21 cellular contexts compared by ENCODE assay signal in the genomic region with DNA sequence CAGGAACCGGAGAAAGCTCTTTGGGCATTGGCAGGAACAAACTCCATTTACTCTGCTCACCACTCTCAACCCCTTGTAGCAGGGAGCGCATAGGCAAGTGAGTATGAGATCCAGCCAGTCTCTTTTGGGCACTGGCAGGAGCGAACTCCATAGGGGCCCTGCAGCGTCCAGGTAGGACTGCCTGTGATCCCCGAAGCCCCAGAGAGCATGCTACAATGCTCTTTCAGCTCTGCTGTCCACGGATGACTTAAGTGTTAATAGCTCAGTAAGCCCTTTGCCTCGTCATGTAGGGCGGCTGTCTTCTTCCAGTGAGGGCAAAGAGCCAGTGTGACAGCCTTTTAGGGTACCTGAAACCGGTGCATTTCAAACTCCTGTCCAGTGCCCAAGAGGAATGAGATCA.
"Had no signal": no experiment of that assay in that cellular context is flagged by ENCODE, and none has a peak within 500 bp of the region (broad histone marks: within the 10 kb centered on the region; RNA-seq: fewer than 3 reads in every experiment).

No MANE protein-coding gene starts in this region.

- DNase-seq: cortex of kidney; effector memory CD8-positive, alpha-beta T cell; head of caudate nucleus; left ventricle myocardium superior; lower lobe of right lung; mucosa of descending colon; naive B cell; nucleus accumbens; posterior cingulate gyrus; psoas muscle; right cardiac atrium; sigmoid colon; stimulated activated CD4-positive, alpha-beta T cell treated with anti-CD3 and anti-CD28 coated beads, Interleukin-2, amount 100 ng/mL, for 24 hours; stimulated activated CD4-positive, alpha-beta T cell treated with anti-CD3 and anti-CD28 coated beads, Interleukin-4, amount 100 ng/mL, for 24 hours; stimulated activated naive CD4-positive, alpha-beta T cell treated with Interleukin-2 at 50 U/mL for 16 hours; stomach; thyroid gland; trophoblast cell had no signal

- H3K27me3 ChIP-seq: sigmoid colon, stomach, thyroid gland, vagina had no signal

- H3K27ac ChIP-seq: lower lobe of right lung, psoas muscle, sigmoid colon, stomach, thyroid gland, vagina had no signal

- H3K4me1 ChIP-seq: lower lobe of right lung, psoas muscle, sigmoid colon, stomach, thyroid gland, vagina had no signal

- H3K4me3 ChIP-seq: lower lobe of right lung, mucosa of descending colon, psoas muscle, sigmoid colon, stomach, thyroid gland, vagina had no signal

- H3K36me3 ChIP-seq: lower lobe of right lung, sigmoid colon, stomach, thyroid gland, vagina had no signal

- ATAC-seq: effector memory CD8-positive, alpha-beta T cell; left ventricle myocardium superior; lower lobe of right lung; mucosa of descending colon; natural killer cell treated with Interleukin-12 subunit alpha and Interleukin-12 subunit beta and Interleukin-15 and Interleukin-18, amount 100 ng/mL, for 72 hours; psoas muscle; right cardiac atrium; stimulated activated effector memory CD8-positive, alpha-beta T cell treated with anti-CD3 and anti-CD28 coated beads, Interleukin-12 subunit alpha, Interleukin-12 subunit beta, amount 100 ng/mL, for 72 hours had no signal

- H3K9me3 ChIP-seq: lower lobe of right lung, mucosa of descending colon, psoas muscle, sigmoid colon, stomach, thyroid gland, vagina had no signal
